ENCODE assay signal across 8 cellular contexts in the genomic region with DNA sequence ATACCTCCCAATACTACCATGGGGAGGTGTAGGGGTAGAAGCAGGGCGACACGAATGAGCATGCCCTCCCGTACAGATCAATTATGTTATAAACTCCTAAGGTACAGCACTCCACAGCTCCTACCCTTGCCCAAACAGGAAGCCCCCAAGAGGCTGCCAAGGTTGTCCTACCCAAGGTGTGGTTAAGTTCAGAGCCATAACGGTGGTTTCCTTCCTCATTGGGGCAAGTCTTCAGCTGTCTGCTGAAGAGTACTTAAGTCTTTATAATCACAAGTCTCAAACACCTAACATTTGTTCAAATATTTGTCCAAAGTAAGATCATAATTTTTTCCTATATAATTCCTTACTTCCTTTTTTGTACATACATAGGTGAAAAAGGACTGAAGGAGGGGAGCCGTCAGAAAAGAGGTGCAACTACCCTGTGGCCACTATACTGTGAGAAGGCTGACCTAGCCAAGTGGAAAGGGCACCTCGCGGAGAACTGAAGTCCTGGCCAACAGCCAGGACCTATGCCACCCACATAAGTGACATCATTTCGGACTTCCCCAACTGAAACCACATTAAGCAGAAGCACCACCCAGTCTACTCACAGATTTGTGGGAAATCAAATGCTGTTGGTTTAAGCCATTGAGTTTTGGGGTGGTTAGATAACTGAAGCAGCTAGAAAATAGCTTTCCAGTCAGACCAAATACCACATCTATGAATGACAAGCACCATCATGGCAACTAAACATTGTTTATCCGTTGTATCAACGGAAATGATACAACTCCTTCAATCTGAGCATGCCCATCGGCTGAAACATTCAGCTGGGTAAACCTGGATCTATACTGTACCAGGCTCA. TPM values are rescaled to one million over a fixed set of nuclear protein-coding genes. Genes with fewer than 3 reads are reported as not detected.
DNase-seq lines count a peak whose midpoint lies in the region; ATAC-seq and TF ChIP-seq lines count a peak whose summit lies in the region.

No MANE protein-coding gene starts in this region.

- H4K20me1 ChIP-seq in HCT116 (ENCODE audit: insufficient read depth) = no peaks in the 10 kb centered on the region

- peak overlapping the region; percentile 15; the same call in 1 of the 2 replicates for H3K4me2 ChIP-seq in HCT116 (ENCODE audit: low read length)

- no peaks in the 10 kb centered on the region for H3K36me3 ChIP-seq in HCT116 (ENCODE audit: control insufficient read depth in 1 of 2, insufficient read depth in 2 of 2, low read length in 2 of 2)
- peaks cover 0 to 2% of the 10 kb centered on the region in 2 donors for H3K36me3 ChIP-seq in left lung
- H3K36me3 ChIP-seq in endodermal cell (ENCODE audit: control insufficient read depth, insufficient read depth, low read length) = peaks cover 18% of the 10 kb centered on the region

- ATAC-seq in HCT116 (no peak), left lung (peak; percentile 44), WTC11 (no peak)

- TF ChIP-seq CTCF in HCT116 (IDR thresholded peaks at IDR 0.05 in 2 of 3, conservative IDR thresholded peaks at IDR 0.05 in 1 of 3; ENCODE audit: borderline replicate concordance in 1 of 3, insufficient read depth in 1 of 3, low read depth in 2 of 3, low read length in 2 of 3) (no peak), left lung (IDR thresholded peaks at IDR 0.05) (no peak), endodermal cell (conservative IDR thresholded peaks at IDR 0.05) (no peak), WTC11 (IDR thresholded peaks at IDR 0.05) (no peak)

- CTCF ChIA-PET in HCT116 (lab: Charles Lee) = no interaction called here
- CTCF ChIA-PET in WTC11 (lab: Charles Lee) = no interaction called here

- H3K4me3 ChIP-seq in HCT116 (replicated peaks in 1 of 2; ENCODE audit: low read depth in 1 of 2, low read length in 2 of 2) (no peak overlapping the region), left lung (no peak overlapping the region), endodermal cell (ENCODE audit: low read length) (no peak overlapping the region)

- intact Hi-C loops in HCT116 (cut with micrococcal nuclease) = no loop called here
- intact Hi-C loops in activated T-helper 1 cell treated with anti-CD3 and anti-CD28 coated beads, Interleukin-12 subunit alpha, Interleukin-12 subunit beta, Interleukin-2, Interleukin-4 antibody, amounts not matched to agents 30 ng/mL and 10 ng/mL and 1 ng/mL, durations not matched to agents 14 hours and 24 hours and 36 hours (cut with micrococcal nuclease) = loop anchor here (1.0 to 5.0 kb wide), 8 partner anchors 34 to 856 kb away; a partner anchor contains a TSS
- intact Hi-C loops in left lung (cut with DNase I) = no loop called here

- peaks cover 28% of the 10 kb centered on the region for H3K36me3 Mint-ChIP-seq in activated T-helper 1 cell treated with anti-CD3 and anti-CD28 coated beads, Interleukin-12 subunit alpha, Interleukin-12 subunit beta, Interleukin-2, Interleukin-4 antibody, amounts not matched to agents 30 ng/mL and 10 ng/mL and 1 ng/mL, durations not matched to agents 14 hours and 24 hours and 36 hours (ENCODE audit: low read depth)
- peaks cover 23% of the 10 kb centered on the region for H3K36me3 Mint-ChIP-seq in stimulated activated naive CD8-positive, alpha-beta T cell treated with anti-CD3 and anti-CD28 coated beads, Interleukin-15, Interleukin-2, amounts not matched to agents 100 ng/mL and 50 ng/mL, for 24 hours (ENCODE audit: low read depth)
- H3K36me3 Mint-ChIP-seq in endodermal cell (ENCODE audit: low read depth) (peaks cover 22% of the 10 kb centered on the region), WTC11 (0 out of 2 replicates have a peak, but pooled peaks cover 2% of the 10 kb centered on the region)

- POLR2A ChIA-PET in HCT116 (lab: Charles Lee) = no interaction called here
- POLR2A ChIA-PET in WTC11 (lab: Charles Lee) = interaction anchor here (0.5 kb wide), 1 partner anchor 345 kb away, joined by 3 read pairs; no protein-coding TSS in a partner anchor

- no peaks in the 10 kb centered on the region for H3K9me3 Mint-ChIP-seq in activated T-helper 1 cell treated with anti-CD3 and anti-CD28 coated beads, Interleukin-12 subunit alpha, Interleukin-12 subunit beta, Interleukin-2, Interleukin-4 antibody, amounts not matched to agents 30 ng/mL and 10 ng/mL and 1 ng/mL, durations not matched to agents 14 hours and 24 hours and 36 hours
- no peaks in the 10 kb centered on the region for H3K9me3 Mint-ChIP-seq in stimulated activated naive CD8-positive, alpha-beta T cell treated with anti-CD3 and anti-CD28 coated beads, Interleukin-15, Interleukin-2, amounts not matched to agents 100 ng/mL and 50 ng/mL, for 24 hours
- no peaks in the 10 kb centered on the region for H3K9me3 Mint-ChIP-seq in endodermal cell
- H3K9me3 Mint-ChIP-seq in WTC11 = no peaks in the 10 kb centered on the region

- 91 to 96% methylated on average over 10 to 11 of the region's 11 CpGs for WGBS in endodermal cell (ENCODE audit: insufficient coverage in 1 of 2, insufficient read length in 1 of 2), 2 experiments

- peak; percentile 96 for DNase-seq in CD1c-positive myeloid dendritic cell (ENCODE audit: extremely low spot score)
- DNase-seq in HCT116 (ENCODE audit: low read depth, low spot score) = no peak
- peak; percentile 97 for DNase-seq in RPMI7951 (ENCODE audit: low read depth)
- DNase-seq in activated T-helper 1 cell treated with anti-CD3 and anti-CD28 coated beads, Interleukin-12 subunit alpha, Interleukin-12 subunit beta, Interleukin-2, Interleukin-4 antibody, amounts not matched to agents 30 ng/mL and 10 ng/mL and 1 ng/mL, durations not matched to agents 14 hours and 24 hours and 36 hours (ENCODE audit: low spot score) = peak; percentile 73
- peak; percentile 79 for DNase-seq in left lung
- no peak for DNase-seq in endodermal cell
- DNase-seq in WTC11 (ENCODE audit: low spot score) = no peak

- TF ChIP-seq RAD21 in HCT116 (IDR thresholded peaks at IDR 0.05; ENCODE audit: low read depth) = no peak

- peak overlapping the region; percentile 88 for H3K27ac Mint-ChIP-seq in activated T-helper 1 cell treated with anti-CD3 and anti-CD28 coated beads, Interleukin-12 subunit alpha, Interleukin-12 subunit beta, Interleukin-2, Interleukin-4 antibody, amounts not matched to agents 30 ng/mL and 10 ng/mL and 1 ng/mL, durations not matched to agents 14 hours and 24 hours and 36 hours
- peak overlapping the region; percentile 90 for H3K27ac Mint-ChIP-seq in stimulated activated naive CD8-positive, alpha-beta T cell treated with anti-CD3 and anti-CD28 coated beads, Interleukin-15, Interleukin-2, amounts not matched to agents 100 ng/mL and 50 ng/mL, for 24 hours
- H3K27ac Mint-ChIP-seq in endodermal cell (no peak overlapping the region), WTC11 (no peak overlapping the region)

- H3K27ac ChIP-seq in HCT116 (ENCODE audit: low read depth, low read length) (no peak overlapping the region), left lung (peak overlapping the region; percentile 52 to 64), endodermal cell (ENCODE audit: low read depth, low read length) (no peak overlapping the region)

- H3K27me3 ChIP-seq in HCT116 (ENCODE audit: insufficient read depth, low read length) (no peaks in the 10 kb centered on the region), left lung (no peaks in the 10 kb centered on the region), endodermal cell (ENCODE audit: control insufficient read depth, insufficient read depth, low read length, poor library complexity, severe bottlenecking) (no peaks in the 10 kb centered on the region)

- peak overlapping the region; percentile 75 for H3K4me3 Mint-ChIP-seq in activated T-helper 1 cell treated with anti-CD3 and anti-CD28 coated beads, Interleukin-12 subunit alpha, Interleukin-12 subunit beta, Interleukin-2, Interleukin-4 antibody, amounts not matched to agents 30 ng/mL and 10 ng/mL and 1 ng/mL, durations not matched to agents 14 hours and 24 hours and 36 hours
- peak overlapping the region; percentile 49 for H3K4me3 Mint-ChIP-seq in stimulated activated naive CD8-positive, alpha-beta T cell treated with anti-CD3 and anti-CD28 coated beads, Interleukin-15, Interleukin-2, amounts not matched to agents 100 ng/mL and 50 ng/mL, for 24 hours
- H3K4me3 Mint-ChIP-seq in endodermal cell = no peak overlapping the region
- H3K4me3 Mint-ChIP-seq in WTC11 = no peak overlapping the region

- no peaks in the 10 kb centered on the region for H3K9me3 ChIP-seq in HCT116 (ENCODE audit: control insufficient read depth in 1 of 2, insufficient read depth in 1 of 2, low read depth in 1 of 2, low read length in 2 of 2)
- H3K9me3 ChIP-seq in left lung = no peaks in the 10 kb centered on the region
- no peaks in the 10 kb centered on the region for H3K9me3 ChIP-seq in endodermal cell (ENCODE audit: control insufficient read depth, low read length)

- H3K9ac ChIP-seq in HCT116 (ENCODE audit: low read length) (no peak overlapping the region), endodermal cell (ENCODE audit: extremely low read depth, low read length, poor library complexity, severe bottlenecking) (no peak overlapping the region)

- H3K4me1 ChIP-seq in HCT116 (ENCODE audit: control insufficient read depth in 1 of 2, insufficient read depth in 2 of 2, low read length in 2 of 2) (peaks cover 9 to 34% of the 10 kb centered on the region in 2 experiments; a peak in 3 of 4 replicates), left lung (peaks cover 11 to 44% of the 10 kb centered on the region in 2 donors), endodermal cell (ENCODE audit: control insufficient read depth, insufficient read depth, low read length) (no peaks in the 10 kb centered on the region)

- H2AFZ ChIP-seq in HCT116 (ENCODE audit: low read depth, low read length, poor library complexity, severe bottlenecking) = no peak overlapping the region

- no peaks in the 10 kb centered on the region for H3K27me3 Mint-ChIP-seq in activated T-helper 1 cell treated with anti-CD3 and anti-CD28 coated beads, Interleukin-12 subunit alpha, Interleukin-12 subunit beta, Interleukin-2, Interleukin-4 antibody, amounts not matched to agents 30 ng/mL and 10 ng/mL and 1 ng/mL, durations not matched to agents 14 hours and 24 hours and 36 hours (ENCODE audit: insufficient read depth)
- H3K27me3 Mint-ChIP-seq in stimulated activated naive CD8-positive, alpha-beta T cell treated with anti-CD3 and anti-CD28 coated beads, Interleukin-15, Interleukin-2, amounts not matched to agents 100 ng/mL and 50 ng/mL, for 24 hours = no peaks in the 10 kb centered on the region
- no peaks in the 10 kb centered on the region for H3K27me3 Mint-ChIP-seq in endodermal cell (ENCODE audit: insufficient read depth)
- H3K27me3 Mint-ChIP-seq in WTC11 (ENCODE audit: low read depth) = no peaks in the 10 kb centered on the region

- H3K79me2 ChIP-seq in HCT116 (ENCODE audit: insufficient read depth, low read length) = peaks cover 17% of the 10 kb centered on the region

- H3K9me2 ChIP-seq in HCT116 (ENCODE audit: insufficient read depth) = no peaks in the 10 kb centered on the region

- H3K4me1 Mint-ChIP-seq in activated T-helper 1 cell treated with anti-CD3 and anti-CD28 coated beads, Interleukin-12 subunit alpha, Interleukin-12 subunit beta, Interleukin-2, Interleukin-4 antibody, amounts not matched to agents 30 ng/mL and 10 ng/mL and 1 ng/mL, durations not matched to agents 14 hours and 24 hours and 36 hours (ENCODE audit: low read depth) = peaks cover 59% of the 10 kb centered on the region
- peaks cover 69% of the 10 kb centered on the region for H3K4me1 Mint-ChIP-seq in stimulated activated naive CD8-positive, alpha-beta T cell treated with anti-CD3 and anti-CD28 coated beads, Interleukin-15, Interleukin-2, amounts not matched to agents 100 ng/mL and 50 ng/mL, for 24 hours (ENCODE audit: low read depth)
- H3K4me1 Mint-ChIP-seq in endodermal cell (peaks cover 13% of the 10 kb centered on the region), WTC11 (peaks cover 15% of the 10 kb centered on the region)

- TF ChIP-seq POLR2A in HCT116 (IDR thresholded peaks at IDR 0.05; ENCODE audit: borderline replicate concordance, extremely low read depth, insufficient read depth, insufficient read length) = no peak

- RAD21 ChIA-PET in HCT116 (lab: Charles Lee; ENCODE audit: low non-redundant PET in 1 of 2, low total read pairs in 2 of 2, uncharacterized antibody in 2 of 2, unreplicated experiment in 2 of 2) = no interaction called here

- TSS peak; percentile 30 for BruUV-seq in HCT116 (replicated peaks; lab: Mats Ljungman, UMichigan)

RNA-seq across cellular contexts. Expression of a gene that starts 2.9 kb away (rescaled TPM):
- total RNA-seq in HCT116 (2021; ENCODE audit: unreplicated experiment) (9.9 TPM), left lung (10 to 100 TPM; 20.4 to 26.2 TPM), endodermal cell (10 to 100 TPM in 1 of 2 donors, 1 to 10 TPM in 1; 8.4 to 11.6 TPM), WTC11 (2021) (5.7 to 6.6 TPM (median 6.0 TPM) in 3 replicates)
- 3.3 TPM in 2 replicates for polyA plus RNA-seq in HCT116 (2012)
- total RNA-seq in RPMI7951 (2014; rRNA removed; shearing (Covaris generic)) = 26.8 and 27.3 TPM in 2 replicates
- total RNA-seq in activated T-helper 1 cell treated with anti-CD3 and anti-CD28 coated beads, Interleukin-12 subunit alpha, Interleukin-12 subunit beta, Interleukin-2, Interleukin-4 antibody, amounts not matched to agents 30 ng/mL and 10 ng/mL and 1 ng/mL, durations not matched to agents 14 hours and 24 hours and 36 hours = 16.9 and 19.2 TPM in 2 replicates
- 9.2 TPM for polyA plus RNA-seq in endodermal cell (2013, experiment 1 of 2)
- 10.2 TPM for polyA plus RNA-seq in endodermal cell (2013, experiment 2 of 2)

Comparison
In these comparisons a context has a peak if more than half of its experiments do, and no peak if none do; other contexts are left out.
1. DNase-seq: peak in CD1c-positive myeloid dendritic cell (single experiment), RPMI7951 (single experiment), activated T-helper 1 cell treated with anti-CD3 and anti-CD28 coated beads, Interleukin-12 subunit alpha, Interleukin-12 subunit beta, Interleukin-2, Interleukin-4 antibody, amounts not matched to agents 30 ng/mL and 10 ng/mL and 1 ng/mL, durations not matched to agents 14 hours and 24 hours and 36 hours (single experiment) and left lung (2 of 2); none in HCT116 (single experiment), endodermal cell (single experiment) and WTC11 (single experiment).
2. H3K27ac ChIP-seq: peak in left lung (2 of 2); none in HCT116 (single experiment) and endodermal cell (single experiment).
3. H3K27ac Mint-ChIP-seq: peak in activated T-helper 1 cell treated with anti-CD3 and anti-CD28 coated beads, Interleukin-12 subunit alpha, Interleukin-12 subunit beta, Interleukin-2, Interleukin-4 antibody, amounts not matched to agents 30 ng/mL and 10 ng/mL and 1 ng/mL, durations not matched to agents 14 hours and 24 hours and 36 hours (single experiment) and stimulated activated naive CD8-positive, alpha-beta T cell treated with anti-CD3 and anti-CD28 coated beads, Interleukin-15, Interleukin-2, amounts not matched to agents 100 ng/mL and 50 ng/mL, for 24 hours (single experiment); none in endodermal cell (single experiment) and WTC11 (single experiment).
4. H3K4me3 Mint-ChIP-seq: peak in activated T-helper 1 cell treated with anti-CD3 and anti-CD28 coated beads, Interleukin-12 subunit alpha, Interleukin-12 subunit beta, Interleukin-2, Interleukin-4 antibody, amounts not matched to agents 30 ng/mL and 10 ng/mL and 1 ng/mL, durations not matched to agents 14 hours and 24 hours and 36 hours (single experiment) and stimulated activated naive CD8-positive, alpha-beta T cell treated with anti-CD3 and anti-CD28 coated beads, Interleukin-15, Interleukin-2, amounts not matched to agents 100 ng/mL and 50 ng/mL, for 24 hours (single experiment); none in endodermal cell (single experiment) and WTC11 (single experiment).